Comparison of ENCODE assay signal across 2 cellular contexts in genomic region chr11:120020486-120020885, GRCh38.
TF ChIP-seq lines count a peak whose summit lies in the region.

No MANE protein-coding gene starts in this region.

TF ChIP-seq in SK-N-SH, 30 proteins besides CTCF, POLR2A, EP300 and RAD21 (continued from another document):
- TF ChIP-seq ZBTB33 (IDR thresholded peaks at IDR 0.05; ENCODE audit: borderline replicate concordance, low read depth) (no peak), FOXJ3 (CRISPR knock-in tag; IDR thresholded peaks at IDR 0.05) (no peak), TCF12 (IDR thresholded peaks at IDR 0.05) (no peak), FOSL2 (IDR thresholded peaks at IDR 0.05; ENCODE audit: borderline replicate concordance, low read depth) (no peak), PBX3 (IDR thresholded peaks at IDR 0.05) (no peak), TEAD4 (IDR thresholded peaks at IDR 0.05; ENCODE audit: borderline replicate concordance, insufficient read depth) (no peak), ELF1 (IDR thresholded peaks at IDR 0.05) (no peak)

TF ChIP-seq in SK-N-SH treated with all-trans-retinoic acid at 6 μM for 48 hours, 23 proteins besides CTCF, POLR2A, EP300 and RAD21 (continued from another document):
- TF ChIP-seq PATZ1 (CRISPR knock-in tag; IDR thresholded peaks at IDR 0.05; ENCODE audit: borderline replicate concordance) (no peak), ZNF8 (CRISPR knock-in tag; IDR thresholded peaks at IDR 0.05) (no peak), SNAI2 (CRISPR knock-in tag; IDR thresholded peaks at IDR 0.05) (no peak), POU6F1 (CRISPR knock-in tag; IDR thresholded peaks at IDR 0.05; ENCODE audit: borderline replicate concordance, low read depth) (no peak), CREB5 (CRISPR knock-in tag; IDR thresholded peaks at IDR 0.05; ENCODE audit: low read depth) (no peak), TOX (CRISPR knock-in tag; IDR thresholded peaks at IDR 0.05; ENCODE audit: borderline replicate concordance) (no peak), OSR1 (CRISPR knock-in tag; IDR thresholded peaks at IDR 0.05) (no peak), CSDC2 (CRISPR knock-in tag; IDR thresholded peaks at IDR 0.05) (no peak)
